ENCODE assay signal across 21 cellular contexts in the genomic region with DNA sequence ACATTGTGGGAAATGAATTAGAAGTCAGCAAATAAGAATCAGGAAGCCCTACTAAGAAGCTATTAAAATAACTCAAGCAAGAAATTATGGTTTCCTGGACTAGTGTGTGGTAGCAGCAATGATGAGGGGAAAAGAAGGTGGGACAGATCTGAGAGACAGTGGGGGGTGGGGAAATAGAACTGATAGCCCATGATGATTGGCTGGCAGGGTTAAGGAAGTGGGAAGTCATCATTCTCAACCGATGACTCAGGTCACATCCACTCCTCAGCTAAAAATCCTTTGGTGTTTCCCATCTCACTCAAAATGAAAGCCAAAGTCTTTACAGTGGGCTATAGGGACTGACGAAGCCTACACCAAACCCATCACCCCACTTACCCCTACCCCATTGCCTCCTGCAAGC.
DNase-seq lines count a peak whose midpoint lies in the region; ATAC-seq and TF ChIP-seq lines count a peak whose summit lies in the region.
"Had no signal": no experiment of that assay in that cellular context is flagged by ENCODE, and none has a peak within 500 bp of the region (broad histone marks: within the 10 kb centered on the region; RNA-seq: fewer than 3 reads in every experiment).

No MANE protein-coding gene starts in this region.

- no peak overlapping the region for H3K27ac Mint-ChIP-seq in progenitor cell of endocrine pancreas
- H3K27ac Mint-ChIP-seq: activated naive CD4-positive, alpha-beta T cell treated with anti-CD3 and anti-CD28 coated beads for 36 hours; WTC11 had no signal

- H3K27me3 Mint-ChIP-seq in progenitor cell of endocrine pancreas = no peaks in the 10 kb centered on the region

- ATAC-seq in GM21576 (IDR thresholded peaks at IDR 0.05; ENCODE audit: unreplicated experiment) = peak; percentile 38
- no peak for ATAC-seq in SK-N-SH treated with all-trans-retinoic acid at 6 μM for 48 hours
- ATAC-seq: activated T-cell treated with anti-CD3 and anti-CD28 coated beads, Interleukin-2, amount 50 U/mL, for 4 hours; Panc1; WTC11 had no signal

- no peak overlapping the region for H3K4me3 Mint-ChIP-seq in progenitor cell of endocrine pancreas (ENCODE audit: low read depth)
- H3K4me3 Mint-ChIP-seq: activated naive CD4-positive, alpha-beta T cell treated with anti-CD3 and anti-CD28 coated beads for 36 hours; activated T-cell treated with anti-CD3 and anti-CD28 coated beads, Interleukin-2, amount 50 U/mL, for 4 hours; WTC11 had no signal

- peak; percentile 8 for DNase-seq in EL
- peak; percentile 84 for DNase-seq in HT1080 (ENCODE audit: low read depth)
- DNase-seq in glomerular visceral epithelial cell (ENCODE audit: extremely low spot score) = peak; percentile 9
- no peak for DNase-seq in progenitor cell of endocrine pancreas (ENCODE audit: low spot score, unreplicated experiment)
- DNase-seq in occipital lobe (lab: John Stamatoyannopoulos, UW) = no peak
- DNase-seq: activated naive CD4-positive, alpha-beta T cell treated with anti-CD3 and anti-CD28 coated beads for 36 hours; activated T-cell treated with anti-CD3 and anti-CD28 coated beads, Interleukin-2, amount 50 U/mL, for 4 hours; aorta; central memory CD4-positive, alpha-beta T cell; DMS79 treated with DMSO at 0.1 percent for 48 hours; foreskin melanocyte; hippocampal formation; KG1; MV-4-11; NCI-H2029; NCI-H226; stimulated activated CD4-positive, alpha-beta T cell treated with anti-CD3 and anti-CD28 coated beads, Interleukin-15, amount 100 ng/mL, for 24 hours had no signal

- TF ChIP-seq CTCF in progenitor cell of endocrine pancreas (IDR thresholded peaks at IDR 0.05; ENCODE audit: unreplicated experiment) = no peak

- peaks cover 6% of the 10 kb centered on the region for H3K4me1 Mint-ChIP-seq in progenitor cell of endocrine pancreas (ENCODE audit: low read depth)
- H3K4me1 Mint-ChIP-seq: WTC11 had no signal

- H3K36me3 Mint-ChIP-seq in progenitor cell of endocrine pancreas (ENCODE audit: insufficient read depth) = no peaks in the 10 kb centered on the region
- H3K36me3 Mint-ChIP-seq: WTC11 had no signal

- peaks cover 3% of the 10 kb centered on the region for H3K9me3 Mint-ChIP-seq in progenitor cell of endocrine pancreas (ENCODE audit: low read depth)
- H3K9me3 Mint-ChIP-seq: activated naive CD4-positive, alpha-beta T cell treated with anti-CD3 and anti-CD28 coated beads for 36 hours; activated T-cell treated with anti-CD3 and anti-CD28 coated beads, Interleukin-2, amount 50 U/mL, for 4 hours had no signal

TF ChIP-seq in SK-N-SH treated with all-trans-retinoic acid at 6 μM for 48 hours, 23 proteins besides CTCF, POLR2A, EP300 and RAD21:
- TF ChIP-seq PPARA (CRISPR knock-in tag; IDR thresholded peaks at IDR 0.05; ENCODE audit: borderline replicate concordance) = no peak
- no peak for TF ChIP-seq BACH2 (CRISPR knock-in tag; IDR thresholded peaks at IDR 0.05; ENCODE audit: borderline replicate concordance)
- TF ChIP-seq TCF4 (CRISPR knock-in tag; IDR thresholded peaks at IDR 0.05; ENCODE audit: borderline replicate concordance) = no peak
- TF ChIP-seq RARB (CRISPR knock-in tag; IDR thresholded peaks at IDR 0.05) = no peak
- no peak for TF ChIP-seq ZNF8 (CRISPR knock-in tag; IDR thresholded peaks at IDR 0.05)
- no peak for TF ChIP-seq ISL1 (CRISPR knock-in tag; IDR thresholded peaks at IDR 0.05)
- no peak for TF ChIP-seq ARNTL (CRISPR knock-in tag; IDR thresholded peaks at IDR 0.05; ENCODE audit: borderline replicate concordance, low read depth)
- no peak for TF ChIP-seq ESRRG (CRISPR knock-in tag; IDR thresholded peaks at IDR 0.05)
- TF ChIP-seq ZC3H10 (CRISPR knock-in tag; IDR thresholded peaks at IDR 0.05) = no peak
- no peak for TF ChIP-seq OSR1 (CRISPR knock-in tag; IDR thresholded peaks at IDR 0.05)
- no peak for TF ChIP-seq ZFP3 (CRISPR knock-in tag; IDR thresholded peaks at IDR 0.05)
- no peak for TF ChIP-seq CREB5 (CRISPR knock-in tag; IDR thresholded peaks at IDR 0.05; ENCODE audit: low read depth)
- TF ChIP-seq, protein P1, sequence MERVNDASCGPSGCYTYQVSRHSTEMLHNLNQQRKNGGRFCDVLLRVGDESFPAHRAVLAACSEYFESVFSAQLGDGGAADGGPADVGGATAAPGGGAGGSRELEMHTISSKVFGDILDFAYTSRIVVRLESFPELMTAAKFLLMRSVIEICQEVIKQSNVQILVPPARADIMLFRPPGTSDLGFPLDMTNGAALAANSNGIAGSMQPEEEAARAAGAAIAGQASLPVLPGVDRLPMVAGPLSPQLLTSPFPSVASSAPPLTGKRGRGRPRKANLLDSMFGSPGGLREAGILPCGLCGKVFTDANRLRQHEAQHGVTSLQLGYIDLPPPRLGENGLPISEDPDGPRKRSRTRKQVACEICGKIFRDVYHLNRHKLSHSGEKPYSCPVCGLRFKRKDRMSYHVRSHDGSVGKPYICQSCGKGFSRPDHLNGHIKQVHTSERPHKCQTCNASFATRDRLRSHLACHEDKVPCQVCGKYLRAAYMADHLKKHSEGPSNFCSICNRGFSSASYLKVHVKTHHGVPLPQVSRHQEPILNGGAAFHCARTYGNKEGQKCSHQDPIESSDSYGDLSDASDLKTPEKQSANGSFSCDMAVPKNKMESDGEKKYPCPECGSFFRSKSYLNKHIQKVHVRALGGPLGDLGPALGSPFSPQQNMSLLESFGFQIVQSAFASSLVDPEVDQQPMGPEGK (CRISPR knock-in tag; IDR thresholded peaks at IDR 0.05; ENCODE audit: borderline replicate concordance) = no peak

Comparison
In these comparisons a context has a peak if more than half of its experiments do, and no peak if none do; other contexts are left out.
1. DNase-seq: peak in EL (single experiment), HT1080 (single experiment) and glomerular visceral epithelial cell (single experiment); none in progenitor cell of endocrine pancreas (single experiment) and occipital lobe (single experiment).